18 cellular contexts compared by ENCODE assay signal in genomic region chr14:68486809-68487208, GRCh38.
DNase-seq lines count a peak whose midpoint lies in the region; ATAC-seq, FAIRE-seq and TF ChIP-seq lines count a peak whose summit lies in the region.
"Had no signal": no experiment of that assay in that cellular context is flagged by ENCODE, and none has a peak within 500 bp of the region (broad histone marks: within the 10 kb centered on the region; RNA-seq: fewer than 3 reads in every experiment).

No MANE protein-coding gene starts in this region.

- no peak for DNase-seq in CD4-positive, alpha-beta T cell
- no peak for DNase-seq in RWPE2 (ENCODE audit: low spot score)
- DNase-seq in HepG2 (ENCODE audit: low spot score): no peak
- DNase-seq in progenitor cell of endocrine pancreas (ENCODE audit: low spot score, unreplicated experiment): no peak
- DNase-seq in activated gamma-delta T cell treated with Interleukin-2 at 50 U/mL for 16 hours: no peak
- no peak for DNase-seq in T-helper 1 cell
- DNase-seq in stimulated activated naive B cell treated with anti-CD40 and anti-IgM and Interleukin-4, amounts not matched to agents 10 μg/mL and 1 μg/mL and 100 μg/mL, for 72 hours: no peak
- DNase-seq: C1 segment of cervical spinal cord, DMS 273 treated with DMSO at 0.1 percent for 48 hours, DND-41, NCI-H1105, NCI-H1694, Right ventricle myocardium superior had no signal

- no peak for TF ChIP-seq RAD21 in HepG2 (CRISPR knock-in tag; IDR thresholded peaks at IDR 0.05)

- 65% methylated on average over 6 of the region's 6 CpGs for WGBS in HepG2 (ENCODE audit: low lambda C conversion rate)

- no peak for TF ChIP-seq POLR2A in HepG2 (IDR thresholded peaks at IDR 0.05; ENCODE audit: insufficient read depth in 1 of 2, low read depth in 2 of 2, low read length in 2 of 2)

- peaks cover 10% of the 10 kb centered on the region for H3K4me1 ChIP-seq in RWPE2 (ENCODE audit: insufficient read depth, poor library complexity, severe bottlenecking)
- H3K4me1 ChIP-seq in HepG2 (ENCODE audit: insufficient read depth, low read length): peaks cover 46% of the 10 kb centered on the region

- intact Hi-C loops in CD4-positive, alpha-beta T cell (cut with DNase I, micrococcal nuclease): no loop called here
- intact Hi-C loops in HepG2 (cut with micrococcal nuclease; ENCODE audit: unreplicated experiment): no loop called here

- H3K9me3 ChIP-seq in CD4-positive, alpha-beta T cell (ENCODE audit: control insufficient read depth, low read length): no peaks in the 10 kb centered on the region
- H3K9me3 ChIP-seq in RWPE2 (ENCODE audit: severe bottlenecking): no peaks in the 10 kb centered on the region
- no peaks in the 10 kb centered on the region for H3K9me3 ChIP-seq in HepG2 (ENCODE audit: low read length)

- H3K9me3 Mint-ChIP-seq in CD4-positive, alpha-beta T cell: no peaks in the 10 kb centered on the region
- no peaks in the 10 kb centered on the region for H3K9me3 Mint-ChIP-seq in progenitor cell of endocrine pancreas (ENCODE audit: low read depth)
- H3K9me3 Mint-ChIP-seq in stimulated activated naive B cell treated with anti-CD40 and anti-IgM and Interleukin-4, amounts not matched to agents 10 μg/mL and 1 μg/mL and 100 μg/mL, for 72 hours: no peaks in the 10 kb centered on the region

- H3K27ac Mint-ChIP-seq in CD4-positive, alpha-beta T cell: peak overlapping the region; percentile 94
- peak overlapping the region; percentile 88 for H3K27ac Mint-ChIP-seq in progenitor cell of endocrine pancreas
- H3K27ac Mint-ChIP-seq in stimulated activated naive B cell treated with anti-CD40 and anti-IgM and Interleukin-4, amounts not matched to agents 10 μg/mL and 1 μg/mL and 100 μg/mL, for 72 hours: no peak overlapping the region

- H3K27me3 ChIP-seq in CD4-positive, alpha-beta T cell (ENCODE audit: control insufficient read depth, insufficient read depth, low read length): no peaks in the 10 kb centered on the region
- no peaks in the 10 kb centered on the region for H3K27me3 ChIP-seq in RWPE2 (ENCODE audit: insufficient read depth, poor library complexity, severe bottlenecking)
- no peaks in the 10 kb centered on the region for H3K27me3 ChIP-seq in HepG2 (ENCODE audit: control insufficient read depth in 1 of 2, insufficient read depth in 2 of 2, low read length in 2 of 2)

- peak overlapping the region; percentile 21 for H3K4me3 Mint-ChIP-seq in CD4-positive, alpha-beta T cell
- no peak overlapping the region for H3K4me3 Mint-ChIP-seq in progenitor cell of endocrine pancreas (ENCODE audit: low read depth)
- no peak overlapping the region for H3K4me3 Mint-ChIP-seq in stimulated activated naive B cell treated with anti-CD40 and anti-IgM and Interleukin-4, amounts not matched to agents 10 μg/mL and 1 μg/mL and 100 μg/mL, for 72 hours

- no TSS peak for BruUV-seq in HepG2 (replicated peaks; lab: Mats Ljungman, UMichigan)

- H3K36me3 ChIP-seq in RWPE2 (ENCODE audit: low read depth): no peaks in the 10 kb centered on the region
- H3K36me3 ChIP-seq in HepG2 (replicated peaks in 1 of 2; ENCODE audit: control insufficient read depth in 1 of 2, insufficient read depth in 2 of 2, low read length in 2 of 2): no peaks in the 10 kb centered on the region

- no peak overlapping the region for H3K9ac ChIP-seq in HepG2 (ENCODE audit: insufficient read depth, low read depth, low read length)

- no peak overlapping the region for H3K4me3 ChIP-seq in RWPE2 (ENCODE audit: severe bottlenecking)
- no peak overlapping the region for H3K4me3 ChIP-seq in HepG2 (replicated peaks in 1 of 3; ENCODE audit: insufficient read depth in 1 of 3, low read depth in 2 of 3, low read length in 3 of 3)
- H3K4me3 ChIP-seq: K562, SK-N-MC had no signal

- peak overlapping the region; percentile 45 for H3K4me2 ChIP-seq in HepG2 (ENCODE audit: low read depth, low read length)

- in situ Hi-C loops in HepG2 (cut with HindIII; ENCODE audit: extremely low pct_ligation_motif_present, low pct_unique_long_range_greater_than_20kb): no loop called here

- TF ChIP-seq EP300 in HepG2 (IDR thresholded peaks at IDR 0.05; ENCODE audit: low read depth in 2 of 2, low read length in 2 of 2) (no peak), HepG2 (CRISPR knock-in tag; IDR thresholded peaks at IDR 0.05; ENCODE audit: borderline replicate concordance) (no peak)

- H4K20me1 ChIP-seq in HepG2 (ENCODE audit: insufficient read depth, low read length): no peaks in the 10 kb centered on the region

- H3K79me2 ChIP-seq in HepG2 (ENCODE audit: insufficient read depth, low read length): no peaks in the 10 kb centered on the region

- no peaks in the 10 kb centered on the region for H3K27me3 Mint-ChIP-seq in CD4-positive, alpha-beta T cell
- H3K27me3 Mint-ChIP-seq in progenitor cell of endocrine pancreas: no peaks in the 10 kb centered on the region
- H3K27me3 Mint-ChIP-seq in stimulated activated naive B cell treated with anti-CD40 and anti-IgM and Interleukin-4, amounts not matched to agents 10 μg/mL and 1 μg/mL and 100 μg/mL, for 72 hours: no peaks in the 10 kb centered on the region

- H2AFZ ChIP-seq in HepG2 (ENCODE audit: low read length): no peak overlapping the region

- peaks cover 66% of the 10 kb centered on the region for H3K4me1 Mint-ChIP-seq in CD4-positive, alpha-beta T cell (ENCODE audit: low read depth)
- H3K4me1 Mint-ChIP-seq in progenitor cell of endocrine pancreas (ENCODE audit: low read depth): peaks cover 52% of the 10 kb centered on the region
- peaks cover 32 to 67% of the 10 kb centered on the region in 2 donors for H3K4me1 Mint-ChIP-seq in stimulated activated naive B cell treated with anti-CD40 and anti-IgM and Interleukin-4, amounts not matched to agents 10 μg/mL and 1 μg/mL and 100 μg/mL, for 72 hours

- H3K27ac ChIP-seq in CD4-positive, alpha-beta T cell (ENCODE audit: low read depth, low read length): no peak overlapping the region
- peak overlapping the region; percentile 46 for H3K27ac ChIP-seq in RWPE2 (ENCODE audit: poor library complexity, severe bottlenecking)
- H3K27ac ChIP-seq in HepG2 (ENCODE audit: extremely low read length, insufficient read depth, low read length): no peak overlapping the region
- H3K27ac ChIP-seq: SK-N-MC had no signal

- H3K36me3 Mint-ChIP-seq in CD4-positive, alpha-beta T cell (ENCODE audit: low read depth): no peaks in the 10 kb centered on the region
- no peaks in the 10 kb centered on the region for H3K36me3 Mint-ChIP-seq in progenitor cell of endocrine pancreas (ENCODE audit: insufficient read depth)
- H3K36me3 Mint-ChIP-seq in stimulated activated naive B cell treated with anti-CD40 and anti-IgM and Interleukin-4, amounts not matched to agents 10 μg/mL and 1 μg/mL and 100 μg/mL, for 72 hours: peaks cover 7 to 22% of the 10 kb centered on the region in 2 donors

- POLR2A ChIA-PET in CD4-positive, alpha-beta T cell (lab: Charles Lee): no interaction called here
- POLR2A ChIA-PET in HepG2 (lab: Yijun Ruan, JAX): interaction anchor here (0.8 kb wide), 1 partner anchor 15 kb away, joined by 3 read pairs; no protein-coding TSS in a partner anchor

- TF ChIP-seq CTCF in CD4-positive, alpha-beta T cell (IDR thresholded peaks at IDR 0.05): no peak
- TF ChIP-seq CTCF in RWPE2 (IDR thresholded peaks at IDR 0.05; ENCODE audit: poor library complexity, severe bottlenecking) (no peak), HepG2 (CRISPR knock-in tag; IDR thresholded peaks at IDR 0.05) (no peak), progenitor cell of endocrine pancreas (IDR thresholded peaks at IDR 0.05; ENCODE audit: unreplicated experiment) (no peak)

- no peak for FAIRE-seq in HepG2 (lab: Jason Lieb, UNC)
- FAIRE-seq: RCC 7860 had no signal

- no peak for ATAC-seq in CD4-positive, alpha-beta T cell (ENCODE audit: poor library complexity)
- ATAC-seq in RWPE2 (ENCODE audit: low read depth) (no peak), HepG2 (peak; percentile 56), GM19463 (IDR thresholded peaks at IDR 0.05; ENCODE audit: unreplicated experiment) (no peak)
- ATAC-seq in stimulated activated naive B cell treated with anti-CD40 and anti-IgM and Interleukin-4, amounts not matched to agents 10 μg/mL and 1 μg/mL and 100 μg/mL, for 72 hours (replicated peaks): no peak
- ATAC-seq: HCT116, K562 had no signal

- CTCF ChIA-PET in CD4-positive, alpha-beta T cell (lab: Charles Lee): no interaction called here
- CTCF ChIA-PET in HepG2 (lab: Yijun Ruan, JAX; ENCODE audit: low intra/inter-chr PET ratio, low total read pairs): no interaction called here

TF ChIP-seq in HepG2, 621 proteins besides CTCF, POLR2A, EP300 and RAD21:
- TF ChIP-seq, protein P1, sequence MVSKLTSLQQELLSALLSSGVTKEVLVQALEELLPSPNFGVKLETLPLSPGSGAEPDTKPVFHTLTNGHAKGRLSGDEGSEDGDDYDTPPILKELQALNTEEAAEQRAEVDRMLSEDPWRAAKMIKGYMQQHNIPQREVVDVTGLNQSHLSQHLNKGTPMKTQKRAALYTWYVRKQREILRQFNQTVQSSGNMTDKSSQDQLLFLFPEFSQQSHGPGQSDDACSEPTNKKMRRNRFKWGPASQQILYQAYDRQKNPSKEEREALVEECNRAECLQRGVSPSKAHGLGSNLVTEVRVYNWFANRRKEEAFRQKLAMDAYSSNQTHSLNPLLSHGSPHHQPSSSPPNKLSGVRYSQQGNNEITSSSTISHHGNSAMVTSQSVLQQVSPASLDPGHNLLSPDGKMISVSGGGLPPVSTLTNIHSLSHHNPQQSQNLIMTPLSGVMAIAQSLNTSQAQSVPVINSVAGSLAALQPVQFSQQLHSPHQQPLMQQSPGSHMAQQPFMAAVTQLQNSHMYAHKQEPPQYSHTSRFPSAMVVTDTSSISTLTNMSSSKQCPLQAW (CRISPR knock-in tag; IDR thresholded peaks at IDR 0.05): peak; percentile 6; the same call in 1 of the 2 replicates
- no peak for TF ChIP-seq KAT7 (CRISPR knock-in tag; IDR thresholded peaks at IDR 0.05; ENCODE audit: borderline replicate concordance)
- TF ChIP-seq U2AF2 (IDR thresholded peaks at IDR 0.05; ENCODE audit: low read depth, low read length): no peak
- 0 out of 2 replicates have a peak, but pooled peaks have one; percentile 8 for TF ChIP-seq ISL2 (CRISPR knock-in tag; IDR thresholded peaks at IDR 0.05)
- 0 out of 2 replicates have a peak, but pooled peaks have one; percentile 25 for TF ChIP-seq HDAC1 (CRISPR knock-in tag; IDR thresholded peaks at IDR 0.05)
